Comparison of ENCODE assay signal across 11 cellular contexts in genomic region chr18:52716926-52717325, GRCh38.
DNase-seq lines count a peak whose midpoint lies in the region; ATAC-seq, FAIRE-seq and TF ChIP-seq lines count a peak whose summit lies in the region.
"Had no signal": no experiment of that assay in that cellular context is flagged by ENCODE, and none has a peak within 500 bp of the region (broad histone marks: within the 10 kb centered on the region; RNA-seq: fewer than 3 reads in every experiment).

No MANE protein-coding gene starts in this region.

- peak; percentile 22 to 47; a peak in 3 of 4 replicates for TF ChIP-seq CTCF in GM23338 (conservative IDR thresholded peaks at IDR 0.05; ENCODE audit: low read depth in 2 of 2)

- H3K4me2 ChIP-seq in GM23338 = no peak overlapping the region

- no peak for FAIRE-seq in RCC 7860 (lab: Jason Lieb, UNC)

- DNase-seq in GM23338 (ENCODE audit: low spot score) (peak; percentile 24), RCC 7860 (ENCODE audit: low spot score) (peak; percentile 13), left cardiac atrium (peak; percentile 16), sciatic nerve (ENCODE audit: low spot score) (peak; percentile 59), AML-193 (lab: John Stamatoyannopoulos, UW) (no peak), KG1 (lab: John Stamatoyannopoulos, UW) (no peak)
- DNase-seq: activated CD8-positive, alpha-beta memory T cell treated with anti-CD3 and anti-CD28 coated beads, Interleukin-2, amount 50 U/mL, for 48 hours; stimulated activated naive B cell treated with anti-CD40 and anti-IgM and Interleukin-4, amounts not matched to agents 10 μg/mL and 1 μg/mL and 100 μg/mL, for 72 hours had no signal

- no peaks in the 10 kb centered on the region for H3K4me1 ChIP-seq in GM23338 (ENCODE audit: insufficient read depth)

- H2AFZ ChIP-seq in GM23338 = no peak overlapping the region

- H3K79me2 ChIP-seq in GM23338 (replicated peaks; ENCODE audit: insufficient read depth) = no peaks in the 10 kb centered on the region

- H3K27ac Mint-ChIP-seq in GM23338 = no peak overlapping the region
- H3K27ac Mint-ChIP-seq: stimulated activated naive B cell treated with anti-CD40 and anti-IgM and Interleukin-4, amounts not matched to agents 10 μg/mL and 1 μg/mL and 100 μg/mL, for 72 hours had no signal

- intact Hi-C loops in left cardiac atrium (cut with DNase I) (loop anchor here in 1 of 2 donors (10.0 kb wide), 1 partner anchor 58 kb away; no protein-coding TSS in a partner anchor), sciatic nerve (cut with DNase I) (no loop called here)

- H3K36me3 ChIP-seq in GM23338 (ENCODE audit: insufficient read depth) = no peaks in the 10 kb centered on the region
- H3K36me3 ChIP-seq: neutrophil had no signal

- ATAC-seq in GM23338 (no peak), left cardiac atrium (no peak), sciatic nerve (peak; percentile 60), HG02973 (IDR thresholded peaks at IDR 0.05; ENCODE audit: unreplicated experiment) (no peak)
- ATAC-seq: stimulated activated naive B cell treated with anti-CD40 and anti-IgM and Interleukin-4, amounts not matched to agents 10 μg/mL and 1 μg/mL and 100 μg/mL, for 72 hours had no signal

- no peaks in the 10 kb centered on the region for H3K9me3 Mint-ChIP-seq in GM23338
- H3K9me3 Mint-ChIP-seq: stimulated activated naive B cell treated with anti-CD40 and anti-IgM and Interleukin-4, amounts not matched to agents 10 μg/mL and 1 μg/mL and 100 μg/mL, for 72 hours had no signal

- H3K9me2 ChIP-seq in GM23338 (ENCODE audit: insufficient read depth) = no peaks in the 10 kb centered on the region; the same call in 1 of the 2 replicates

- no peaks in the 10 kb centered on the region for H4K20me1 ChIP-seq in GM23338 (replicated peaks; ENCODE audit: insufficient read depth)

- H3K4me1 Mint-ChIP-seq in GM23338 = no peaks in the 10 kb centered on the region
- H3K4me1 Mint-ChIP-seq: stimulated activated naive B cell treated with anti-CD40 and anti-IgM and Interleukin-4, amounts not matched to agents 10 μg/mL and 1 μg/mL and 100 μg/mL, for 72 hours had no signal

- H3K4me3 ChIP-seq in GM23338 = no peak overlapping the region

- H3K27me3 ChIP-seq in GM23338 (ENCODE audit: insufficient read depth) = no peaks in the 10 kb centered on the region
- H3K27me3 ChIP-seq: neutrophil had no signal

- H3K27me3 Mint-ChIP-seq in GM23338 (ENCODE audit: insufficient read depth, low read depth, poor library complexity) = no peaks in the 10 kb centered on the region
- H3K27me3 Mint-ChIP-seq: stimulated activated naive B cell treated with anti-CD40 and anti-IgM and Interleukin-4, amounts not matched to agents 10 μg/mL and 1 μg/mL and 100 μg/mL, for 72 hours had no signal

- no peak overlapping the region for H3K4me3 Mint-ChIP-seq in GM23338
- H3K4me3 Mint-ChIP-seq: stimulated activated naive B cell treated with anti-CD40 and anti-IgM and Interleukin-4, amounts not matched to agents 10 μg/mL and 1 μg/mL and 100 μg/mL, for 72 hours had no signal

- H3K27ac ChIP-seq in GM23338 (ENCODE audit: low read depth) = no peak overlapping the region
- H3K27ac ChIP-seq: epithelial cell of prostate, neutrophil had no signal

- no peaks in the 10 kb centered on the region for H3F3A ChIP-seq in GM23338 (replicated peaks; ENCODE audit: low read depth)

- H3K36me3 Mint-ChIP-seq in GM23338 (ENCODE audit: low read depth) = no peaks in the 10 kb centered on the region
- H3K36me3 Mint-ChIP-seq: stimulated activated naive B cell treated with anti-CD40 and anti-IgM and Interleukin-4, amounts not matched to agents 10 μg/mL and 1 μg/mL and 100 μg/mL, for 72 hours had no signal

TF ChIP-seq in GM23338, 12 proteins besides CTCF, POLR2A, EP300 and RAD21 (continues in another document):
- no peak for TF ChIP-seq NANOG (IDR thresholded peaks at IDR 0.05; ENCODE audit: borderline replicate concordance)
- no peak for TF ChIP-seq ZNF331 (CRISPR knock-in tag; IDR thresholded peaks at IDR 0.05; ENCODE audit: low read depth)
- TF ChIP-seq ETS1 (IDR thresholded peaks at IDR 0.05) = no peak
- no peak for TF ChIP-seq EZH2phosphoT487 (IDR thresholded peaks at IDR 0.05; ENCODE audit: unreplicated experiment)
- TF ChIP-seq JUNB (IDR thresholded peaks at IDR 0.05; ENCODE audit: unreplicated experiment) = no peak
- TF ChIP-seq STAT1 (IDR thresholded peaks at IDR 0.05; ENCODE audit: unreplicated experiment) = no peak
- TF ChIP-seq POLR2AphosphoS5 (IDR thresholded peaks at IDR 0.05; ENCODE audit: low read depth) = no peak
- no peak for TF ChIP-seq ZNF114 (CRISPR knock-in tag; IDR thresholded peaks at IDR 0.05)
- no peak for TF ChIP-seq ZNF462 (CRISPR knock-in tag; IDR thresholded peaks at IDR 0.05)

Comparison
In these comparisons a context has a peak if more than half of its experiments do, and no peak if none do; other contexts are left out.
1. DNase-seq: peak in GM23338 (single experiment), RCC 7860 (single experiment), left cardiac atrium (single experiment) and sciatic nerve (single experiment); none in AML-193 (0 of 2) and KG1 (single experiment).